1 cellular context compared by ENCODE assay signal in genomic region chr3:112043621-112044201, GRCh38.
TF ChIP-seq lines count a peak whose summit lies in the region.

No MANE protein-coding gene starts in this region.

TF ChIP-seq in H1, 55 proteins besides CTCF, POLR2A, EP300 and RAD21:
- no peak for TF ChIP-seq CREB1 (IDR thresholded peaks at IDR 0.05)
- no peak for TF ChIP-seq SP2 (IDR thresholded peaks at IDR 0.05; ENCODE audit: low read length)
- TF ChIP-seq YY1 (IDR thresholded peaks at IDR 0.05; ENCODE audit: low read depth, low read length), result peak; percentile 77
- no peak for TF ChIP-seq POU5F1 (IDR thresholded peaks at IDR 0.05; ENCODE audit: low read depth, low read length)
- no peak for TF ChIP-seq RXRA (IDR thresholded peaks at IDR 0.05; ENCODE audit: insufficient read depth, low read depth, low read length)
- 0 out of 2 replicates have a peak, but pooled peaks have one; percentile 10 for TF ChIP-seq TEAD4 (IDR thresholded peaks at IDR 0.05; ENCODE audit: low read depth, low read length)
- no peak for TF ChIP-seq TAF1 (IDR thresholded peaks at IDR 0.05; ENCODE audit: low read depth, low read length)
- no peak for TF ChIP-seq CHD2 (IDR thresholded peaks at IDR 0.05; ENCODE audit: low read length)
